Comparison of ENCODE assay signal across 9 cellular contexts in the genomic region with DNA sequence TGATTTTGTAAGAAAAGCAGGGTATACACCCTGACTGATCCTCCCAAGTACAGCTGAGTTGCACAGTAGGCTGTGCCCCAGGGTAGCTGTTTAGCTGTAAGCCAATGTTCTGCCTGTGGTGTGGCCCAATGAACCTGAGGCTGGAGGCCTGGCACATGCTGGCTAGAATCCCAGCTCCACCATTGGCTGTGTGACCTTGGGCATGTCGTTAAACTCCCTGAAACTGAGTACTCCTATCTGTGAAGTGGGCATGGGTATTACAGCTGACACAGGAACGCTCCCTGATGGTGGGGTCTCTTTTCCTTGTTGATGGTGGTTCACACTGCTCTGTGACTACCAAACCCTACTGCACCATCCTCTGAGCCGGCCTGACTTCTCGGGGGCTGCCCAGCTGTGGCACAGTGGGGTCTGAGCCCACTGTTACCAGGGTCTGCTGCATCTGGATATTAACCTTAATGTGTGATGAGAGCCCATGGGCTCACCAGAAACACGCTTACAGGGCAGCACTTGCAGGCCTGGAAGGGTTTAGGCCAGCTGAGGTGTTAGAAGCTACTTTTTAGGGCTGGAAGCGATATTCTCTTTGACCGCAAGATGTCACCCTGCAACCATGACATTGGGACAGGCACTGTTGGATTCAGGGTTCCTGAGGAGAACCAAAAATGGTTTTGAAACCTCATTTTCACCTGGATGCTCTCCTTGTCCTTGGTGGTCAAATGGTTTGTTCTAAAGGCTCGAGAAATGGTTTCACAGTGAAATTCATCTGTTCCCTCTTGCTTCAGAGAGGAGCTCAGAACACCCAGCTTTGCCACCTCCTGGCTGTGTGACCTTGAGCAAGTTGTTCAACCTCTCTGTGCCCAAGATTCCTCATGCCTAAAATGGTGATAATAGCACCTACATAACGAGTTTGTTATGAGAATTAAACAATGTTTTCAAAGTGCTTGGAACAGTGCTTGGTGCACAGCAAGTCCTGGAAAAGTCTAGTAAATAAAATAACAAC. TPM values are rescaled to one million over a fixed set of nuclear protein-coding genes. Genes with fewer than 3 reads are reported as not detected.
A peak's percentile ranks its signal among the peaks of the same experiment; 100 is the strongest.
DNase-seq lines count a peak whose midpoint lies in the region; ATAC-seq and TF ChIP-seq lines count a peak whose summit lies in the region.
"Had no signal": no experiment of that assay in that cellular context is flagged by ENCODE, and none has a peak within 500 bp of the region (broad histone marks: within the 10 kb centered on the region; RNA-seq: fewer than 3 reads in every experiment).

No MANE protein-coding gene starts in this region.

- no peak overlapping the region for H3K27ac Mint-ChIP-seq in activated T-helper 2 cell treated with anti-CD3 and anti-CD28 coated beads, Interferon-gamma antibody, Interleukin-2, Interleukin-4, amounts not matched to agents 10 μg/mL and 5 μg/mL and 100 μg/mL, durations not matched to agents 14 hours and 24 hours and 36 hours
- H3K27ac Mint-ChIP-seq: natural killer cell treated with Interleukin-12 subunit alpha and Interleukin-12 subunit beta and Interleukin-15 and Interleukin-18, amount 100 ng/mL, for 72 hours had no signal

- BruUV-seq in OCI-LY7 (replicated peaks; lab: Mats Ljungman, UMichigan) = no TSS peak

- H3K9me3 ChIP-seq in OCI-LY7 (ENCODE audit: low read length) = no peaks in the 10 kb centered on the region

- POLR2A ChIA-PET in OCI-LY7 (lab: Charles Lee) = interaction anchor here (0.7 kb wide), 1 partner anchor 153 kb away, joined by 3 read pairs; no protein-coding TSS in a partner anchor

- H3K4me3 Mint-ChIP-seq in activated T-helper 2 cell treated with anti-CD3 and anti-CD28 coated beads, Interferon-gamma antibody, Interleukin-2, Interleukin-4, amounts not matched to agents 10 μg/mL and 5 μg/mL and 100 μg/mL, durations not matched to agents 14 hours and 24 hours and 36 hours (ENCODE audit: low read depth) = no peak overlapping the region
- H3K4me3 Mint-ChIP-seq: natural killer cell treated with Interleukin-12 subunit alpha and Interleukin-12 subunit beta and Interleukin-15 and Interleukin-18, amount 100 ng/mL, for 72 hours had no signal

- no peak overlapping the region for H3K27ac ChIP-seq in C4-2B
- no peak overlapping the region for H3K27ac ChIP-seq in OCI-LY7 (ENCODE audit: low read depth, low read length, poor library complexity, severe bottlenecking)

- no peaks in the 10 kb centered on the region for H3K9me2 ChIP-seq in OCI-LY7 (ENCODE audit: insufficient read depth, low read length)

- H3K36me3 ChIP-seq in OCI-LY7 (ENCODE audit: insufficient read depth, low read length) = no peaks in the 10 kb centered on the region

- H3K4me1 Mint-ChIP-seq in activated T-helper 2 cell treated with anti-CD3 and anti-CD28 coated beads, Interferon-gamma antibody, Interleukin-2, Interleukin-4, amounts not matched to agents 10 μg/mL and 5 μg/mL and 100 μg/mL, durations not matched to agents 14 hours and 24 hours and 36 hours (ENCODE audit: low read depth) = peaks cover 3% of the 10 kb centered on the region

- no peaks in the 10 kb centered on the region for H3K79me2 ChIP-seq in OCI-LY7 (ENCODE audit: insufficient read depth, low read depth, low read length)

- no peaks in the 10 kb centered on the region for H3K9me3 Mint-ChIP-seq in activated T-helper 2 cell treated with anti-CD3 and anti-CD28 coated beads, Interferon-gamma antibody, Interleukin-2, Interleukin-4, amounts not matched to agents 10 μg/mL and 5 μg/mL and 100 μg/mL, durations not matched to agents 14 hours and 24 hours and 36 hours
- H3K9me3 Mint-ChIP-seq: natural killer cell treated with Interleukin-12 subunit alpha and Interleukin-12 subunit beta and Interleukin-15 and Interleukin-18, amount 100 ng/mL, for 72 hours had no signal

- intact Hi-C loops in OCI-LY7 (cut with micrococcal nuclease; ENCODE audit: unreplicated experiment) = loop anchor here (1.0 to 10.0 kb wide), 2 partner anchors 504 to 1157 kb away; no protein-coding TSS in a partner anchor
- intact Hi-C loops in activated T-helper 2 cell treated with anti-CD3 and anti-CD28 coated beads, Interferon-gamma antibody, Interleukin-2, Interleukin-4, amounts not matched to agents 10 μg/mL and 5 μg/mL and 100 μg/mL, durations not matched to agents 14 hours and 24 hours and 36 hours (cut with micrococcal nuclease) = loop anchor here (1.0 kb wide), 1 partner anchor 504 kb away; no protein-coding TSS in a partner anchor

- DNase-seq in GM20000 (ENCODE audit: low spot score) (peak; percentile 61), OCI-LY7 (ENCODE audit: low spot score) (peak; percentile 68), foreskin melanocyte (peak; percentile 25), occipital lobe (lab: John Stamatoyannopoulos, UW) (peak; percentile 13), HPDE6-E6E7 (ENCODE audit: extremely low spot score) (no peak)
- DNase-seq in activated T-helper 2 cell treated with anti-CD3 and anti-CD28 coated beads, Interferon-gamma antibody, Interleukin-2, Interleukin-4, amounts not matched to agents 10 μg/mL and 5 μg/mL and 100 μg/mL, durations not matched to agents 14 hours and 24 hours and 36 hours (ENCODE audit: low spot score) = peak; percentile 44

- H2AFZ ChIP-seq in OCI-LY7 (ENCODE audit: low read length) = no peak overlapping the region

- CTCF ChIA-PET in OCI-LY7 (lab: Charles Lee; ENCODE audit: unreplicated experiment) = interaction anchor here (0.6 to 1.0 kb wide), 3 partner anchors 33 to 1235 kb away, joined by 3 to 6 read pairs (median 3); no protein-coding TSS in a partner anchor

- no peaks in the 10 kb centered on the region for H3K4me1 ChIP-seq in OCI-LY7 (ENCODE audit: insufficient read depth, low read length, poor library complexity, severe bottlenecking)

- H3K27me3 Mint-ChIP-seq in activated T-helper 2 cell treated with anti-CD3 and anti-CD28 coated beads, Interferon-gamma antibody, Interleukin-2, Interleukin-4, amounts not matched to agents 10 μg/mL and 5 μg/mL and 100 μg/mL, durations not matched to agents 14 hours and 24 hours and 36 hours (ENCODE audit: low read depth) = peaks cover 36% of the 10 kb centered on the region

- ATAC-seq in GM19452 (IDR thresholded peaks at IDR 0.05; ENCODE audit: unreplicated experiment) = no peak

- TF ChIP-seq CTCF in C4-2B (conservative IDR thresholded peaks at IDR 0.05) = peak; percentile 92
- TF ChIP-seq CTCF in GM20000 (IDR thresholded peaks at IDR 0.05; ENCODE audit: extremely low read depth, missing control alignments) = peak; percentile 65
- TF ChIP-seq CTCF in OCI-LY7 (conservative IDR thresholded peaks at IDR 0.05; ENCODE audit: low read length) = peak; percentile 97

- H3K4me2 ChIP-seq in OCI-LY7 (ENCODE audit: low read length) = no peak overlapping the region

- no peaks in the 10 kb centered on the region for H3K36me3 Mint-ChIP-seq in activated T-helper 2 cell treated with anti-CD3 and anti-CD28 coated beads, Interferon-gamma antibody, Interleukin-2, Interleukin-4, amounts not matched to agents 10 μg/mL and 5 μg/mL and 100 μg/mL, durations not matched to agents 14 hours and 24 hours and 36 hours (ENCODE audit: low read depth)
- H3K36me3 Mint-ChIP-seq: natural killer cell treated with Interleukin-12 subunit alpha and Interleukin-12 subunit beta and Interleukin-15 and Interleukin-18, amount 100 ng/mL, for 72 hours had no signal

- H4K20me1 ChIP-seq in OCI-LY7 (ENCODE audit: insufficient read depth, low read length) = no peaks in the 10 kb centered on the region

- no peak overlapping the region for H3K4me3 ChIP-seq in OCI-LY7 (ENCODE audit: low read depth, low read length, poor library complexity, severe bottlenecking)

RNA-seq across cellular contexts. Expression of a gene that starts 6.8 kb away (rescaled TPM):
- total RNA-seq in OCI-LY7 (2014; rRNA removed; shearing (Covaris generic)) = not detected in 2 replicates
- total RNA-seq in OCI-LY7 (2022) (not detected in 2 replicates), occipital lobe (5.6 TPM)
- total RNA-seq in activated T-helper 2 cell treated with anti-CD3 and anti-CD28 coated beads, Interferon-gamma antibody, Interleukin-2, Interleukin-4, amounts not matched to agents 10 μg/mL and 5 μg/mL and 100 μg/mL, durations not matched to agents 14 hours and 24 hours and 36 hours = 18.4 and 19.9 TPM in 2 replicates
